In the genomic region with DNA sequence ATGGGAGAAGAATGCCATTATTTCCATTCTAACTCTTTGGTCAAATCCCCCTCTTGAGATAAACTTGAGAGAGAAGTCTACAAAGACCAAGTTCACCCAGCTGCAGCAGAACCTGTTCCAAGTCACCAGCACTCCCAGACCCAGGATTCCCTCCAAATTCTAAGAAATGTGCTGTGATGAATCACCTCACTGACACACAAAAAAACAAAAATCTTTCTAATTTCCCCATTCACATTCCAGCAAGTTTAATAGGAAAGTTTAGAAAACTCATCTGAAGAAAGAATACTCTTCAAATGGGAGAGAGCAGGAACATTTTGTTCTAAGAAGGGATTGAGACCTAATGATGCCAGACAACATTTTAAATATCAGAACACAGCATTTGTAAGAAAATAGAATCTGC, we compare ENCODE assay signal across 13 cellular contexts.
DNase-seq lines count a peak whose midpoint lies in the region; ATAC-seq and TF ChIP-seq lines count a peak whose summit lies in the region.
"Had no signal": no experiment of that assay in that cellular context is flagged by ENCODE, and none has a peak within 500 bp of the region (broad histone marks: within the 10 kb centered on the region; RNA-seq: fewer than 3 reads in every experiment).

No MANE protein-coding gene starts in this region.

- H3K27ac ChIP-seq in VCaP (peak overlapping the region; percentile 82; the same call in 1 of the 2 replicates), left ventricle myocardium inferior (replicated peaks) (peak overlapping the region; percentile 79), sigmoid colon (peak overlapping the region; percentile 44 to 70 (median 60)), RWPE1 (no peak overlapping the region)
- H3K27ac ChIP-seq: BLaER1 had no signal

- TF ChIP-seq POLR2A in sigmoid colon (IDR thresholded peaks at IDR 0.05): no peak

- TF ChIP-seq CTCF in VCaP (conservative IDR thresholded peaks at IDR 0.05) (no peak), left ventricle myocardium inferior (IDR thresholded peaks at IDR 0.05; ENCODE audit: borderline replicate concordance) (no peak), sigmoid colon (IDR thresholded peaks at IDR 0.05) (no peak), RWPE1 (conservative IDR thresholded peaks at IDR 0.05; ENCODE audit: low read depth) (no peak)

- peaks cover 24% of the 10 kb centered on the region for H3K4me1 ChIP-seq in left ventricle myocardium inferior
- H3K4me1 ChIP-seq in sigmoid colon: peaks cover 0 to 41% (median 8%) of the 10 kb centered on the region in 4 donors
- H3K4me1 ChIP-seq: BLaER1 had no signal

- H3K9me3 ChIP-seq in left ventricle myocardium inferior (replicated peaks) (no peaks in the 10 kb centered on the region), sigmoid colon (no peaks in the 10 kb centered on the region)
- H3K9me3 ChIP-seq: BLaER1 had no signal

- H3K27me3 ChIP-seq in left ventricle myocardium inferior (ENCODE audit: low read depth) (no peaks in the 10 kb centered on the region), sigmoid colon (no peaks in the 10 kb centered on the region)
- H3K27me3 ChIP-seq: BLaER1 had no signal

- ATAC-seq in GM21825 (IDR thresholded peaks at IDR 0.05; ENCODE audit: unreplicated experiment): no peak

- CTCF ChIA-PET in RWPE1 (lab: Yijun Ruan, JAX): no interaction called here

- peak in 1 of 4 donors; percentile 14 for TF ChIP-seq EP300 in sigmoid colon (IDR thresholded peaks at IDR 0.05)

- POLR2A ChIA-PET in RWPE1 (lab: Yijun Ruan, JAX; ENCODE audit: low non-redundant PET): no interaction called here

- intact Hi-C loops in left ventricle myocardium inferior (cut with micrococcal nuclease): loop anchor here (10.0 kb wide), 2 partner anchors 89 to 279 kb away; no protein-coding TSS in a partner anchor
- intact Hi-C loops in sigmoid colon (cut with DNase I): loop anchor here (2.0 kb wide), 1 partner anchor 503 kb away; no protein-coding TSS in a partner anchor

- peak; percentile 35 for DNase-seq in AG08396 (ENCODE audit: low spot score)
- peak; percentile 18 for DNase-seq in left ventricle myocardium inferior
- peak; percentile 73 for DNase-seq in sigmoid colon
- DNase-seq in T-helper 1 cell: no peak
- DNase-seq in RWPE1 (ENCODE audit: low spot score): no peak
- DNase-seq in NCI-H2081 (lab: John Stamatoyannopoulos, UW): no peak
- DNase-seq: caudate nucleus, GF-D8, NCI-H1694, NCI-H82 had no signal

- no peaks in the 10 kb centered on the region for H3K36me3 ChIP-seq in left ventricle myocardium inferior
- H3K36me3 ChIP-seq in sigmoid colon: no peaks in the 10 kb centered on the region
- H3K36me3 ChIP-seq: BLaER1 had no signal

- H3K4me3 ChIP-seq in left ventricle myocardium inferior: no peak overlapping the region
- no peak overlapping the region for H3K4me3 ChIP-seq in sigmoid colon
- H3K4me3 ChIP-seq: BLaER1 had no signal

Comparison
In these comparisons a context has a peak if more than half of its experiments do, and no peak if none do; other contexts are left out.
1. DNase-seq: peak in AG08396 (single experiment), left ventricle myocardium inferior (single experiment) and sigmoid colon (single experiment); none in T-helper 1 cell (0 of 5), RWPE1 (single experiment) and NCI-H2081 (0 of 2).